Comparison of ENCODE assay signal across 11 cellular contexts in the genomic region with DNA sequence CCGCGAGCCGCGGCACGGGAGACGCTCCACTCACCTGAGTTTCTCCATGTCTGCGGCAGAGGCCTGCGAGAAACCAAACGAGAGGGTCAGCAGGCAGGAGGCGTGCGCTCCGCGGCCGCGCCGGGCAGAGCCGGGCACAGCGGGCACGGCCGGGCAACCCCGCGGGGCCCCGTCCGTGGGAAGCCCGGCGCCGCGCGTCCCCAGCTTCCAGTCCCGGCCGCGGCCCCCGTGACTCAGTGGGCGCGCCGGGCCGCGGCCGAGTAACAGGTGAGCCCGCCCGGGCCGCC. TPM values are rescaled to one million over a fixed set of nuclear protein-coding genes. Genes with fewer than 3 reads are reported as not detected.
DNase-seq lines count a peak whose midpoint lies in the region; ATAC-seq and TF ChIP-seq lines count a peak whose summit lies in the region.
"Had no signal": no experiment of that assay in that cellular context is flagged by ENCODE, and none has a peak within 500 bp of the region (broad histone marks: within the 10 kb centered on the region; RNA-seq: fewer than 3 reads in every experiment).

No MANE protein-coding gene starts in this region.

- no peaks in the 10 kb centered on the region for H3K79me2 ChIP-seq in GM23248 (ENCODE audit: insufficient read depth)
- no peaks in the 10 kb centered on the region for H3K79me2 ChIP-seq in smooth muscle cell (ENCODE audit: low read depth)
- no peaks in the 10 kb centered on the region for H3K79me2 ChIP-seq in Karpas-422 (ENCODE audit: low read length)

- H3K27ac ChIP-seq in GM23248: no peak overlapping the region
- H3K27ac ChIP-seq in RWPE2 (ENCODE audit: poor library complexity, severe bottlenecking): peak overlapping the region; percentile 23
- H3K27ac ChIP-seq in smooth muscle cell (ENCODE audit: low read depth): no peak overlapping the region
- no peak overlapping the region for H3K27ac ChIP-seq in Karpas-422 (ENCODE audit: low read length)

- H3K9me3 ChIP-seq in GM23248 (ENCODE audit: low read depth) (no peaks in the 10 kb centered on the region), RWPE2 (ENCODE audit: severe bottlenecking) (no peaks in the 10 kb centered on the region), smooth muscle cell (replicated peaks; ENCODE audit: low read depth) (no peaks in the 10 kb centered on the region), Karpas-422 (ENCODE audit: low read length) (no peaks in the 10 kb centered on the region)

- in situ Hi-C loops in GM23248 (cut with MboI): no loop called here

- H3K9ac ChIP-seq in GM23248: no peak overlapping the region
- no peak overlapping the region for H3K9ac ChIP-seq in smooth muscle cell (ENCODE audit: low read depth)
- no peak overlapping the region for H3K9ac ChIP-seq in Karpas-422 (ENCODE audit: low read length)

- H3K36me3 ChIP-seq in GM23248 (ENCODE audit: low read depth): no peaks in the 10 kb centered on the region
- H3K36me3 ChIP-seq in RWPE2 (ENCODE audit: low read depth): no peaks in the 10 kb centered on the region
- H3K36me3 ChIP-seq in smooth muscle cell (ENCODE audit: low read depth): no peaks in the 10 kb centered on the region
- H3K36me3 ChIP-seq in Karpas-422 (ENCODE audit: insufficient read depth, low read length): no peaks in the 10 kb centered on the region

- no peak for TF ChIP-seq CTCF in RWPE2 (IDR thresholded peaks at IDR 0.05; ENCODE audit: poor library complexity, severe bottlenecking)
- TF ChIP-seq CTCF in smooth muscle cell (IDR thresholded peaks at IDR 0.05; ENCODE audit: borderline replicate concordance, insufficient read depth, poor library complexity, severe bottlenecking): no peak

- ATAC-seq in RWPE2 (ENCODE audit: low read depth): peak; percentile 17; the same call in 1 of the 3 replicates
- no peak for ATAC-seq in GM21529 (IDR thresholded peaks at IDR 0.05; ENCODE audit: unreplicated experiment)

- peak overlapping the region; percentile 56 for H3K4me3 ChIP-seq in GM23248
- H3K4me3 ChIP-seq in RWPE2 (ENCODE audit: severe bottlenecking): peak overlapping the region; percentile 57
- peak overlapping the region; percentile 38 for H3K4me3 ChIP-seq in iPS-11a (ENCODE audit: low read depth, low read length)
- peak overlapping the region; percentile 66 for H3K4me3 ChIP-seq in smooth muscle cell
- no peak overlapping the region for H3K4me3 ChIP-seq in Karpas-422 (ENCODE audit: low read length)

- H3K9me2 ChIP-seq in GM23248 (ENCODE audit: insufficient read depth) (no peaks in the 10 kb centered on the region), Karpas-422 (replicated peaks; ENCODE audit: insufficient read depth, low read length) (no peaks in the 10 kb centered on the region)

- WGBS in GM23248 (ENCODE audit: low coverage in 1 of 2, low lambda C conversion rate in 2 of 2, missing lambda C conversion rate in 2 of 2), 2 experiments: 1 to 2% methylated on average over 7 to 37 of the region's 42 CpGs
- 2% methylated on average over 36 of the region's 42 CpGs for WGBS in smooth muscle cell (ENCODE audit: low lambda C conversion rate)

- DNase-seq in GM23248 (peak; percentile 22), RWPE2 (ENCODE audit: low spot score) (no peak), smooth muscle cell (lab: John Stamatoyannopoulos, UW; ENCODE audit: unreplicated experiment) (no peak), AG08396 (ENCODE audit: low spot score) (no peak), Karpas-422 (no peak), HuH-7.5 (ENCODE audit: low spot score) (no peak)

- H3K4me2 ChIP-seq in GM23248 (ENCODE audit: unreplicated experiment): peak overlapping the region; percentile 75
- H3K4me2 ChIP-seq in smooth muscle cell: peak overlapping the region; percentile 98
- no peak overlapping the region for H3K4me2 ChIP-seq in Karpas-422 (ENCODE audit: low read depth, low read length, poor library complexity, severe bottlenecking)

- no peaks in the 10 kb centered on the region for H4K20me1 ChIP-seq in GM23248 (ENCODE audit: insufficient read depth)
- peaks cover 24% of the 10 kb centered on the region for H4K20me1 ChIP-seq in smooth muscle cell (ENCODE audit: low read depth)
- peaks cover 3% of the 10 kb centered on the region; the same call in 1 of the 2 replicates for H4K20me1 ChIP-seq in Karpas-422 (ENCODE audit: insufficient read depth, low read depth, low read length)

- H2AFZ ChIP-seq in GM23248 (no peak overlapping the region), smooth muscle cell (ENCODE audit: low read depth) (no peak overlapping the region), Karpas-422 (ENCODE audit: low read length) (no peak overlapping the region)

- H3F3A ChIP-seq in GM23248 (ENCODE audit: insufficient read depth) (no peaks in the 10 kb centered on the region), smooth muscle cell (ENCODE audit: low read depth) (no peaks in the 10 kb centered on the region)

- no peaks in the 10 kb centered on the region for H3K4me1 ChIP-seq in GM23248 (ENCODE audit: insufficient read depth)
- no peaks in the 10 kb centered on the region for H3K4me1 ChIP-seq in RWPE2 (ENCODE audit: insufficient read depth, poor library complexity, severe bottlenecking)
- H3K4me1 ChIP-seq in smooth muscle cell (ENCODE audit: low read depth): peaks cover 15% of the 10 kb centered on the region
- H3K4me1 ChIP-seq in Karpas-422 (ENCODE audit: low read length): no peaks in the 10 kb centered on the region

- H3K27me3 ChIP-seq in GM23248 (replicated peaks; ENCODE audit: insufficient read depth) (peaks cover 35% of the 10 kb centered on the region), RWPE2 (ENCODE audit: insufficient read depth, poor library complexity, severe bottlenecking) (peaks cover 28% of the 10 kb centered on the region), smooth muscle cell (ENCODE audit: low read depth) (peaks cover 55% of the 10 kb centered on the region), Karpas-422 (ENCODE audit: low read length) (no peaks in the 10 kb centered on the region)

RNA-seq across cellular contexts. Expression of a gene that starts 19.4 kb away (rescaled TPM):
- 0.11 and 1.4 TPM in 2 replicates for total RNA-seq in GM23248 (2014; rRNA removed; shearing (Covaris generic))
- 0.60 and 0.65 TPM in 2 replicates for polyA plus RNA-seq in GM23248 (2016; fragmentation: Nextera tagmentation; extraction: Ambion mirVana)
- total RNA-seq in smooth muscle cell: 3.1 and 4.7 TPM in 2 replicates
- polyA plus RNA-seq in smooth muscle cell: 8.5 and 11.7 TPM in 2 replicates
- total RNA-seq in Karpas-422 (2014; rRNA removed; shearing (Covaris generic); ENCODE audit: low replicate concordance): 0.47 TPM in 1 of 2 replicates, not detected in the other
- total RNA-seq: glomerular endothelial cell, myocyte, RPMI7951 had no signal
